Comparison of ENCODE assay signal across 14 cellular contexts in the genomic region with DNA sequence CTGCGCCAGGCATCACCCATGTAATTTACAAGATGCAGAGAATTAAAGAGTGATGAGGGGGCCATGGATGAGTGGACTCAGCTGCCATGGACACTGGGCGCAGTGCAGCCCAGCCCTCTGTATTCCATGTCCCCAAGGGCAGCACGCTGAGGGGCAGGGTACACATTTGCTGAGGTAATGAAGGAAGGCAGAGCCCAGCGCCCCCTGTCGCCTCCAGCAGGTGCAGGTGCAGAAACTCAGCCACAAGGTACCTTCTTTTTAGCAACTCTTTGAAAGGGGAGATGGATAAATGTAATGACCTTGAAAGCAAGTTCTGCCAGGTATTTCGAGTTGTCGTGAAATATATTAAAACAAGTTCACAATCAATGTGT. TPM values are rescaled to one million over a fixed set of nuclear protein-coding genes. Genes with fewer than 3 reads are reported as not detected.
DNase-seq lines count a peak whose midpoint lies in the region; ATAC-seq, FAIRE-seq and TF ChIP-seq lines count a peak whose summit lies in the region.
"Had no signal": no experiment of that assay in that cellular context is flagged by ENCODE, and none has a peak within 500 bp of the region (broad histone marks: within the 10 kb centered on the region; RNA-seq: fewer than 3 reads in every experiment).

No MANE protein-coding gene starts in this region.

- H2AFZ ChIP-seq in HCT116 (ENCODE audit: low read depth, low read length, poor library complexity, severe bottlenecking): no peak overlapping the region

- no TSS peak for BruUV-seq in HCT116 (replicated peaks; lab: Mats Ljungman, UMichigan)

- intact Hi-C loops in HCT116 (cut with micrococcal nuclease): loop anchor here (1.0 kb wide), 1 partner anchor 388 kb away; no protein-coding TSS in a partner anchor
- intact Hi-C loops in thyroid gland (cut with DNase I): no loop called here

- TF ChIP-seq CTCF in AG04450 (IDR thresholded peaks at IDR 0.05; ENCODE audit: low read depth, low read length) (0 out of 2 replicates have a peak, but pooled peaks have one; percentile 10), HCT116 (IDR thresholded peaks at IDR 0.05 in 2 of 3, conservative IDR thresholded peaks at IDR 0.05 in 1 of 3; ENCODE audit: borderline replicate concordance in 1 of 3, insufficient read depth in 1 of 3, low read depth in 2 of 3, low read length in 2 of 3) (peak; percentile 31 to 82 (median 77); a peak in 5 of 6 replicates), fibroblast of pulmonary artery (IDR thresholded peaks at IDR 0.05; ENCODE audit: low read length, missing control alignments) (peak; percentile 25), thyroid gland (IDR thresholded peaks at IDR 0.05) (no peak)

- H3K4me3 Mint-ChIP-seq in T-helper 17 cell: no peak overlapping the region
- H3K4me3 Mint-ChIP-seq: naive thymus-derived CD4-positive, alpha-beta T cell had no signal

- no peaks in the 10 kb centered on the region for H4K20me1 ChIP-seq in HCT116 (ENCODE audit: insufficient read depth)

- H3K27me3 Mint-ChIP-seq in T-helper 17 cell: peaks cover 5% of the 10 kb centered on the region

- no peak overlapping the region for H3K9ac ChIP-seq in HCT116 (ENCODE audit: low read length)

- CTCF ChIA-PET in AG04450 (lab: Charles Lee): no interaction called here
- CTCF ChIA-PET in HCT116 (lab: Charles Lee): interaction anchor here (1.0 kb wide), 1 partner anchor 104 kb away, joined by 3 read pairs; no protein-coding TSS in a partner anchor

- no peaks in the 10 kb centered on the region for H3K79me2 ChIP-seq in HCT116 (ENCODE audit: insufficient read depth, low read length)

- H3K36me3 Mint-ChIP-seq in T-helper 17 cell (ENCODE audit: low read depth): no peaks in the 10 kb centered on the region
- H3K36me3 Mint-ChIP-seq: naive thymus-derived CD4-positive, alpha-beta T cell had no signal

- POLR2A ChIA-PET in AG04450 (lab: Yijun Ruan, JAX) (no interaction called here), HCT116 (lab: Charles Lee) (no interaction called here)

- H3K4me1 ChIP-seq in HCT116 (ENCODE audit: control insufficient read depth in 1 of 2, insufficient read depth in 2 of 2, low read length in 2 of 2) (no peaks in the 10 kb centered on the region), thyroid gland (no peaks in the 10 kb centered on the region)
- H3K4me1 ChIP-seq: BE2C had no signal

- H3K4me2 ChIP-seq in HCT116 (ENCODE audit: low read length): no peak overlapping the region

- peaks cover 25% of the 10 kb centered on the region for H3K27me3 ChIP-seq in AG04450 (ENCODE audit: control insufficient read depth, insufficient read depth, low read length)
- peaks cover 13% of the 10 kb centered on the region for H3K27me3 ChIP-seq in HCT116 (ENCODE audit: insufficient read depth, low read length)
- no peaks in the 10 kb centered on the region for H3K27me3 ChIP-seq in thyroid gland
- H3K27me3 ChIP-seq: BE2C had no signal

- H3K27ac Mint-ChIP-seq in T-helper 17 cell: no peak overlapping the region
- H3K27ac Mint-ChIP-seq: naive thymus-derived CD4-positive, alpha-beta T cell had no signal

- 67 to 71% methylated on average over 7 of the region's 7 CpGs for WGBS in thyroid gland, 2 donors

- RAD21 ChIA-PET in HCT116 (lab: Charles Lee; ENCODE audit: low non-redundant PET in 1 of 2, low total read pairs in 2 of 2, uncharacterized antibody in 2 of 2, unreplicated experiment in 2 of 2): no interaction called here

- no peak overlapping the region for H3K27ac ChIP-seq in AG04450 (ENCODE audit: low read depth, low read length)
- H3K27ac ChIP-seq in HCT116 (ENCODE audit: low read depth, low read length): no peak overlapping the region
- no peak overlapping the region for H3K27ac ChIP-seq in thyroid gland

- no peak for TF ChIP-seq POLR2A in HCT116 (IDR thresholded peaks at IDR 0.05; ENCODE audit: borderline replicate concordance, extremely low read depth, insufficient read depth, insufficient read length)
- TF ChIP-seq POLR2A in thyroid gland (IDR thresholded peaks at IDR 0.05): no peak

- peak; percentile 43 for TF ChIP-seq RAD21 in HCT116 (IDR thresholded peaks at IDR 0.05; ENCODE audit: low read depth)

- no peaks in the 10 kb centered on the region for H3K9me2 ChIP-seq in HCT116 (ENCODE audit: insufficient read depth)

- H3K9me3 ChIP-seq in AG04450 (ENCODE audit: control insufficient read depth, insufficient read depth, low read length): no peaks in the 10 kb centered on the region
- H3K9me3 ChIP-seq in HCT116 (ENCODE audit: control insufficient read depth in 1 of 2, insufficient read depth in 1 of 2, low read depth in 1 of 2, low read length in 2 of 2): no peaks in the 10 kb centered on the region
- H3K9me3 ChIP-seq in T-helper 17 cell (ENCODE audit: control insufficient read depth, low read length, poor library complexity, severe bottlenecking): no peaks in the 10 kb centered on the region
- no peaks in the 10 kb centered on the region for H3K9me3 ChIP-seq in thyroid gland
- H3K9me3 ChIP-seq: BE2C had no signal

- ATAC-seq in HCT116: peak; percentile 80
- ATAC-seq in T-helper 17 cell: no peak
- ATAC-seq in GM21447 (IDR thresholded peaks at IDR 0.05; ENCODE audit: unreplicated experiment): no peak
- ATAC-seq: naive thymus-derived CD4-positive, alpha-beta T cell had no signal

- H3K4me3 ChIP-seq in AG04450 (ENCODE audit: low read depth, low read length) (no peak overlapping the region), HCT116 (replicated peaks in 1 of 2; ENCODE audit: low read depth in 1 of 2, low read length in 2 of 2) (no peak overlapping the region), fibroblast of pulmonary artery (replicated peaks; ENCODE audit: low read depth, low read length) (no peak overlapping the region), thyroid gland (replicated peaks in 1 of 3) (no peak overlapping the region)

- DNase-seq in AG04450 (ENCODE audit: low read depth, low spot score): no peak
- no peak for DNase-seq in HCT116 (ENCODE audit: low read depth, low spot score)
- DNase-seq in NCI-H748 treated with DMSO at 0.1 percent for 48 hours (lab: John Stamatoyannopoulos, UW): peak; percentile 93
- no peak for DNase-seq in fibroblast of pulmonary artery (ENCODE audit: low read depth)
- no peak for DNase-seq in T-helper 17 cell
- no peak for DNase-seq in frontal cortex (ENCODE audit: low spot score in 2 of 2)
- DNase-seq in thyroid gland: no peak
- DNase-seq: activated CD8-positive, alpha-beta memory T cell treated with anti-CD3 and anti-CD28 coated beads, Interleukin-2, amount 50 U/mL, for 48 hours; amniotic stem cell; BE2C; naive thymus-derived CD4-positive, alpha-beta T cell; NCI-H510A treated with DMSO at 0.1 percent for 48 hours had no signal

- FAIRE-seq in frontal cortex (lab: Jason Lieb, UNC): no peak
- FAIRE-seq: GM12891 had no signal

- peaks cover 6% of the 10 kb centered on the region for H3K4me1 Mint-ChIP-seq in T-helper 17 cell

- H3K36me3 ChIP-seq in HCT116 (ENCODE audit: control insufficient read depth in 1 of 2, insufficient read depth in 2 of 2, low read length in 2 of 2) (no peaks in the 10 kb centered on the region; a peak in 1 of 4 replicates), thyroid gland (no peaks in the 10 kb centered on the region)
- H3K36me3 ChIP-seq: BE2C had no signal

TF ChIP-seq in HCT116, 20 proteins besides CTCF, POLR2A, EP300 and RAD21:
- no peak for TF ChIP-seq TCF7L2 (IDR thresholded peaks at IDR 0.05; ENCODE audit: borderline replicate concordance, extremely low read depth, insufficient read depth, insufficient read length)
- TF ChIP-seq, protein P1, sequence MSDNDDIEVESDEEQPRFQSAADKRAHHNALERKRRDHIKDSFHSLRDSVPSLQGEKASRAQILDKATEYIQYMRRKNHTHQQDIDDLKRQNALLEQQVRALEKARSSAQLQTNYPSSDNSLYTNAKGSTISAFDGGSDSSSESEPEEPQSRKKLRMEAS (IDR thresholded peaks at IDR 0.05): no peak
- TF ChIP-seq, protein P2, sequence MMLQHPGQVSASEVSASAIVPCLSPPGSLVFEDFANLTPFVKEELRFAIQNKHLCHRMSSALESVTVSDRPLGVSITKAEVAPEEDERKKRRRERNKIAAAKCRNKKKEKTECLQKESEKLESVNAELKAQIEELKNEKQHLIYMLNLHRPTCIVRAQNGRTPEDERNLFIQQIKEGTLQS (IDR thresholded peaks at IDR 0.05): no peak

RNA-seq across cellular contexts. Expression of a gene that starts 7.1 kb away (rescaled TPM):
- 0.02 TPM in 1 of 2 replicates, not detected in the other for polyA plus RNA-seq in AG04450 (2011; rRNA removed)
- polyA minus RNA-seq in AG04450 (2011; rRNA and poly(A)+ RNA removed): not detected in 2 replicates
- total RNA-seq in HCT116 (2021; ENCODE audit: unreplicated experiment) (0.07 TPM), T-helper 17 cell (1 to 10 TPM; 2.1 to 6.4 TPM), frontal cortex (10.6 TPM), thyroid gland (10 to 100 TPM; 13.6 to 53.8 (median 24.0) TPM)
- polyA plus RNA-seq in HCT116 (2012): not detected in 2 replicates

RNA-seq across cellular contexts. Expression of a gene that starts 29.5 kb away (rescaled TPM):
- polyA plus RNA-seq in AG04450 (2011; rRNA removed): 0.06 and 0.10 TPM in 2 replicates
- not detected in 2 replicates for polyA minus RNA-seq in AG04450 (2011; rRNA and poly(A)+ RNA removed)
- total RNA-seq in HCT116 (2021; ENCODE audit: unreplicated experiment) (0.39 TPM), T-helper 17 cell (1 to 10 TPM; 1.0 to 1.1 TPM), frontal cortex (1.2 TPM), thyroid gland (10 to 100 TPM; 30.4 to 78.5 (median 72.2) TPM)
- polyA plus RNA-seq in HCT116 (2012): 0.22 and 0.31 TPM in 2 replicates
- polyA plus RNA-seq: naive thymus-derived CD4-positive, alpha-beta T cell had no signal

RNA-seq across cellular contexts. Expression of a gene that starts 43.9 kb away (rescaled TPM):
- polyA plus RNA-seq in AG04450 (2011; rRNA removed): not detected in 2 replicates
- polyA minus RNA-seq in AG04450 (2011; rRNA and poly(A)+ RNA removed): not detected in 2 replicates
- total RNA-seq in HCT116 (2021; ENCODE audit: unreplicated experiment) (not detected), T-helper 17 cell (not detected), frontal cortex (0.41 TPM), thyroid gland (not detected)
- polyA plus RNA-seq in HCT116 (2012): not detected in 2 replicates
- total RNA-seq: naive thymus-derived CD4-positive, alpha-beta T cell had no signal
- polyA plus RNA-seq: naive thymus-derived CD4-positive, alpha-beta T cell had no signal

Comparison
In these comparisons a context has a peak if more than half of its experiments do, and no peak if none do; other contexts are left out.
1. CTCF ChIP-seq: peak in AG04450 (single experiment), HCT116 (3 of 3) and fibroblast of pulmonary artery (single experiment); none in thyroid gland (0 of 6).
2. RNA of a gene that starts 29.5 kb away (total RNA-seq): 30.4 to 78.5 TPM in thyroid gland; 1.2 TPM in frontal cortex (single experiment), 1.0 to 1.1 TPM in T-helper 17 cell and 0.39 TPM in HCT116 (single experiment); every median in the first group is over 10 times any median in the second.